In the genomic region with DNA sequence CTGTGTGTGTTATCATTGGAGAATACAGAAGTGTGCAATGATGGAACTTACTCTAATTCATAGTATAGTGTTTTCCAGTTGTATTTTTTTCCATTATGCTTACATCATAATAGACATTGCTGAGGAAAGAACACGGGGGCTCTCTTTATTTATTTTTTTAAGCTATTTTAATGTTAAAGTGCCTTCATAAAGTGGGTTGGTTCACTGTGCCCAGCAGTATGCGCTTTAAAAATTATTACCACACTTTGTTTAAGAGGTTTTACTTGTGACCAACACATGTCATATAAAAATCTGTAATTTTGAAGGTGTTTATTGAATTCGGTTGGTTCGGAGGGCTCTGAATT, we compare ENCODE assay signal across 1 cellular context.
TF ChIP-seq lines count a peak whose summit lies in the region.

No MANE protein-coding gene starts in this region.

TF ChIP-seq in neural cell, 6 proteins besides CTCF, POLR2A, EP300 and RAD21 (continued from another document):
- no peak for TF ChIP-seq TAF1 (IDR thresholded peaks at IDR 0.05; ENCODE audit: low read depth)
TF ChIP-seq in neural cell: peak in this region for 0.
